In the genomic region with DNA sequence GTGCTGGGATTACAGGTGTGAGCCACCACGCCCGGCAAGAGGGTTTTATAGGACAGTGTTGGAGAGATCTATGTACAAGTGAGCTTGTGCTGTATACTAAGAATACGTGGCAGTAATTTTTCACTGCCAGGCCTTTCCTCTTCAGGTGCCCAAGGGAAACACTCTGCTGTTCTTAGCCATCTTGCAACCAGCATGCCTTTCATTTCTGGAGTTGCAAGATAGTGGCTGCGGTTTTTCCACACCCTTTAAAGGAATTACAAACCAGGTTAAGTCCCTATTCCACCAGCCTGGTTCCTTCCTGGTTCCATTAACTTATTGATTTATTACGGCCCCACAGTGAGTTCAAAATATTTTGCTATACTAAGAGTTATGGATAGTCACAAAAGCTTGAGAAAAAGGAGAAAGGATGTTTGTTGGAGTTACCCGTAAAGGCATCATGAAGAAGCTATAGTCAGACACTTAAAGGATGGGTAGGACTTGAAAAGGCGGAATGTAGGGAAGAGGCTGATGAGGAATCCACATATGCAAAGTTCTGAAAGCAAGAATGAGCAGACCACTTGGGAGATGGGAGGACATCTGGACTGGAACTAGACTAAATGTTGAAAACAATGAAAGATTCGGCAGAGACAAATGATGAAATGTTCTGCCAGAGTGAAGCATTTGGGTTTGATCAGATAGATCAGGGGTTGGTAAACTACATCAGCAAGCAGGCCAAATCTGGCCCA, we compare ENCODE assay signal across 23 cellular contexts.
A peak's percentile ranks its signal among the peaks of the same experiment; 100 is the strongest.
DNase-seq lines count a peak whose midpoint lies in the region; ATAC-seq and TF ChIP-seq lines count a peak whose summit lies in the region.
"Had no signal": no experiment of that assay in that cellular context is flagged by ENCODE, and none has a peak within 500 bp of the region (broad histone marks: within the 10 kb centered on the region; RNA-seq: fewer than 3 reads in every experiment).

No MANE protein-coding gene starts in this region.

- no peak overlapping the region for H2BK5ac ChIP-seq in mesenchymal stem cell (ENCODE audit: low read depth, low read length, poor library complexity, severe bottlenecking)

- no peaks in the 10 kb centered on the region for H3K36me3 ChIP-seq in mesenchymal stem cell (ENCODE audit: control insufficient read depth in 1 of 2, insufficient read depth in 2 of 2, low read depth in 1 of 2, low read length in 2 of 2)
- H3K36me3 ChIP-seq: uterus had no signal

- peak; percentile 85 for DNase-seq in HT-29 (ENCODE audit: low spot score)
- no peak for DNase-seq in mesenchymal stem cell
- no peak for DNase-seq in type B pancreatic cell (ENCODE audit: extremely low spot score, unreplicated experiment)
- no peak for DNase-seq in NCI-H1930 (lab: John Stamatoyannopoulos, UW)
- no peak for DNase-seq in T-helper 2 cell
- no peak for DNase-seq in activated CD4-positive, alpha-beta T cell treated with anti-CD3 and anti-CD28 coated beads, Interleukin-2, amount 50 U/mL, for 48 hours
- DNase-seq: activated CD8-positive, alpha-beta T cell treated with anti-CD3 and anti-CD28 coated beads, Interleukin-2, amount 10 ng/mL, durations not matched to agents 7 days and 5 days; activated effector memory CD4-positive, alpha-beta T cell treated with Interleukin-2 at 50 U/mL for 16 hours; activated naive CD8-positive, alpha-beta T cell treated with anti-CD3 and anti-CD28 coated beads, Interleukin-2, amount 10 ng/mL, durations not matched to agents 7 days and 5 days; dermis blood vessel endothelial cell; left ventricle myocardium superior; natural killer cell; NCI-H1092 treated with DMSO at 0.1 percent for 48 hours; NCI-H187; NCI-H526 treated with DMSO at 0.1 percent for 48 hours; stimulated activated CD4-positive, alpha-beta T cell treated with anti-CD3 and anti-CD28 coated beads, Interleukin-4, amount 100 ng/mL, for 1 hour; substantia nigra; uterus had no signal

- no peak overlapping the region for H2BK120ac ChIP-seq in mesenchymal stem cell (ENCODE audit: low read depth, low read length)

- H3K23ac ChIP-seq in mesenchymal stem cell (ENCODE audit: low read length in 2 of 2), result no peak overlapping the region

- no peak overlapping the region for H2BK12ac ChIP-seq in mesenchymal stem cell (ENCODE audit: low read length in 2 of 2)

- H3K4me2 ChIP-seq in mesenchymal stem cell (ENCODE audit: low read length, poor library complexity, severe bottlenecking), result no peak overlapping the region

- no peak overlapping the region for H2AFZ ChIP-seq in mesenchymal stem cell (ENCODE audit: low read depth, low read length)

- no peak overlapping the region for H2BK15ac ChIP-seq in mesenchymal stem cell (ENCODE audit: low read depth, poor library complexity, severe bottlenecking)

- peaks cover 5% of the 10 kb centered on the region for H3K9me3 Mint-ChIP-seq in type B pancreatic cell
- H3K9me3 Mint-ChIP-seq: activated naive CD8-positive, alpha-beta T cell treated with anti-CD3 and anti-CD28 coated beads, Interleukin-2, amount 10 ng/mL, durations not matched to agents 7 days and 5 days; CD14-positive monocyte; central memory CD8-positive, alpha-beta T cell; natural killer cell; T-helper 1 cell treated with Interleukin-12 subunit alpha and Interleukin-12 subunit beta and Interleukin-4 antibody, amounts not matched to agents 30 μg/mL and 1 μg/mL, for 36 hours had no signal

- no peak overlapping the region for H3K9ac ChIP-seq in mesenchymal stem cell (ENCODE audit: low read length)

- no peaks in the 10 kb centered on the region for H3K79me1 ChIP-seq in mesenchymal stem cell (replicated peaks; ENCODE audit: low read length, poor library complexity, severe bottlenecking)

- H3K36me3 Mint-ChIP-seq in type B pancreatic cell, result no peaks in the 10 kb centered on the region
- H3K36me3 Mint-ChIP-seq: activated naive CD8-positive, alpha-beta T cell treated with anti-CD3 and anti-CD28 coated beads, Interleukin-2, amount 10 ng/mL, durations not matched to agents 7 days and 5 days; CD14-positive monocyte; natural killer cell had no signal

- H3K4me3 ChIP-seq in mesenchymal stem cell (ENCODE audit: insufficient read depth in 1 of 2, low read depth in 1 of 2, low read length in 2 of 2), result no peak overlapping the region
- H3K4me3 ChIP-seq: uterus had no signal

- peaks cover 20% of the 10 kb centered on the region for H3K4me1 Mint-ChIP-seq in type B pancreatic cell (ENCODE audit: unreplicated experiment)
- H3K4me1 Mint-ChIP-seq: activated naive CD8-positive, alpha-beta T cell treated with anti-CD3 and anti-CD28 coated beads, Interleukin-2, amount 10 ng/mL, durations not matched to agents 7 days and 5 days; CD14-positive monocyte; central memory CD8-positive, alpha-beta T cell; natural killer cell had no signal

- peaks cover 13 to 35% of the 10 kb centered on the region in 2 experiments for H3K27me3 ChIP-seq in mesenchymal stem cell (ENCODE audit: control insufficient read depth in 1 of 2, insufficient read depth in 1 of 2, low read length in 2 of 2)
- H3K27me3 ChIP-seq: uterus had no signal

- no peaks in the 10 kb centered on the region for H3K4me1 ChIP-seq in mesenchymal stem cell (ENCODE audit: control insufficient read depth, insufficient read depth, low read depth, low read length)
- H3K4me1 ChIP-seq: uterus had no signal

- 90% methylated on average over 8 of the region's 8 CpGs for WGBS in mesenchymal stem cell

- no peak overlapping the region for H3K4ac ChIP-seq in mesenchymal stem cell (ENCODE audit: low read depth in 1 of 2, low read length in 2 of 2)

- no peak for ATAC-seq in HG02840 (IDR thresholded peaks at IDR 0.05; ENCODE audit: low FRiP score, unreplicated experiment)
- ATAC-seq: activated CD8-positive, alpha-beta T cell treated with anti-CD3 and anti-CD28 coated beads, Interleukin-2, amount 10 ng/mL, durations not matched to agents 7 days and 5 days; left ventricle myocardium superior; natural killer cell had no signal

- peak overlapping the region; percentile 27 for H4K91ac ChIP-seq in mesenchymal stem cell (ENCODE audit: low read length)

- H3K27me3 Mint-ChIP-seq in type B pancreatic cell, result peaks cover 4% of the 10 kb centered on the region

- no peak overlapping the region for H3K18ac ChIP-seq in mesenchymal stem cell (ENCODE audit: low read depth in 1 of 2, low read length in 2 of 2)

- TF ChIP-seq CTCF in VCaP (conservative IDR thresholded peaks at IDR 0.05) (no peak), type B pancreatic cell (conservative IDR thresholded peaks at IDR 0.05) (no peak)

- H3K14ac ChIP-seq in mesenchymal stem cell (ENCODE audit: low read length in 2 of 2), result no peak overlapping the region

- H3K4me3 Mint-ChIP-seq in type B pancreatic cell, result peak overlapping the region; percentile 7
- H3K4me3 Mint-ChIP-seq: activated CD8-positive, alpha-beta T cell treated with anti-CD3 and anti-CD28 coated beads, Interleukin-2, amount 10 ng/mL, durations not matched to agents 7 days and 5 days; activated naive CD8-positive, alpha-beta T cell treated with anti-CD3 and anti-CD28 coated beads, Interleukin-2, amount 10 ng/mL, durations not matched to agents 7 days and 5 days; CD14-positive monocyte; central memory CD8-positive, alpha-beta T cell; natural killer cell; T-helper 1 cell treated with Interleukin-12 subunit alpha and Interleukin-12 subunit beta and Interleukin-4 antibody, amounts not matched to agents 30 μg/mL and 1 μg/mL, for 36 hours had no signal

- H4K8ac ChIP-seq in mesenchymal stem cell (ENCODE audit: low read length), result no peak overlapping the region

- H2AK5ac ChIP-seq in mesenchymal stem cell (ENCODE audit: low read length, severe bottlenecking), result no peak overlapping the region

- peak overlapping the region; percentile 58 for H3K27ac ChIP-seq in VCaP
- H3K27ac ChIP-seq in mesenchymal stem cell (ENCODE audit: low read length, poor library complexity, severe bottlenecking), result no peak overlapping the region
- H3K27ac ChIP-seq: uterus had no signal

- peak overlapping the region; percentile 88 for H3K27ac Mint-ChIP-seq in type B pancreatic cell
- H3K27ac Mint-ChIP-seq: activated CD8-positive, alpha-beta T cell treated with anti-CD3 and anti-CD28 coated beads, Interleukin-2, amount 10 ng/mL, durations not matched to agents 7 days and 5 days; activated naive CD8-positive, alpha-beta T cell treated with anti-CD3 and anti-CD28 coated beads, Interleukin-2, amount 10 ng/mL, durations not matched to agents 7 days and 5 days; natural killer cell; T-helper 1 cell treated with Interleukin-12 subunit alpha and Interleukin-12 subunit beta and Interleukin-4 antibody, amounts not matched to agents 30 μg/mL and 1 μg/mL, for 36 hours had no signal

- no peaks in the 10 kb centered on the region for H3K9me3 ChIP-seq in mesenchymal stem cell (ENCODE audit: control insufficient read depth, low read length)
- H3K9me3 ChIP-seq: uterus had no signal
